In genomic region chr12:25868193-25868592, GRCh38 we compare ENCODE assay signal across 31 cellular contexts.
"Had no signal": no experiment of that assay in that cellular context is flagged by ENCODE, and none has a peak within 500 bp of the region (broad histone marks: within the 10 kb centered on the region; RNA-seq: fewer than 3 reads in every experiment).

No MANE protein-coding gene starts in this region.

- FAIRE-seq: astrocyte, bronchial epithelial cell had no signal

- DNase-seq: activated effector memory CD4-positive, alpha-beta T cell treated with anti-CD3 and anti-CD28 coated beads, Interleukin-2, amount 50 U/mL, for 16 hours; activated effector memory CD4-positive, alpha-beta T cell treated with Interleukin-2 at 50 U/mL for 16 hours; activated gamma-delta T cell; activated gamma-delta T cell treated with Interleukin-2 at 50 U/mL for 16 hours; activated naive CD4-positive, alpha-beta T cell; activated naive CD4-positive, alpha-beta T cell treated with anti-CD3 and anti-CD28 coated beads for 36 hours; activated naive CD4-positive, alpha-beta T cell treated with anti-CD3 and anti-CD28 coated beads, Interleukin-2, amount 10 ng/mL, durations not matched to agents 7 days and 5 days; activated naive CD4-positive, alpha-beta T cell treated with anti-CD3 and anti-CD28 coated beads, Interleukin-2, amount 50 U/mL, for 16 hours; activated naive CD4-positive, alpha-beta T cell treated with Interleukin-2 at 50 U/mL for 16 hours; activated naive CD8-positive, alpha-beta T cell treated with anti-CD3 and anti-CD28 coated beads for 36 hours; activated naive CD8-positive, alpha-beta T cell treated with anti-CD3 and anti-CD28 coated beads, Interleukin-2, amount 10 ng/mL, durations not matched to agents 7 days and 5 days; activated naive CD8-positive, alpha-beta T cell treated with anti-CD3 and anti-CD28 coated beads, Interleukin-2, amount 50 U/mL, for 24 hours; activated T-cell treated with anti-CD3 and anti-CD28 coated beads, Interleukin-2, amount 50 U/mL, for 24 hours; activated T-cell treated with anti-CD3 and anti-CD28 coated beads, Interleukin-2, amount 50 U/mL, for 4 hours; activated T-cell treated with anti-CD3 and anti-CD28 coated beads, Interleukin-2, amount 50 U/mL, for 48 hours; activated T-cell treated with anti-CD3 and anti-CD28 coated beads, Interleukin-2, amount 50 U/mL, for 72 hours; adrenal gland; amniotic stem cell; amygdala; anterior cingulate cortex; aorta; body of pancreas; brain microvascular endothelial cell; caudate nucleus; central memory CD4-positive, alpha-beta T cell; cerebellar nuclear complex had no signal

- H3K9me3 ChIP-seq: adrenal gland, body of pancreas, breast epithelium had no signal

- H3K36me3 ChIP-seq: adrenal gland, ascending aorta, brain microvascular endothelial cell, breast epithelium, cardiac muscle cell had no signal

- H3K4me1 ChIP-seq: adrenal gland, ascending aorta, body of pancreas, breast epithelium had no signal

- H3K27ac ChIP-seq: adrenal gland, ascending aorta, body of pancreas, brain microvascular endothelial cell, breast epithelium, cardiac muscle cell had no signal

- H3K27me3 ChIP-seq: adrenal gland, ascending aorta, body of pancreas, brain microvascular endothelial cell, breast epithelium, cardiac muscle cell had no signal

- H3K4me3 ChIP-seq: adrenal gland, ascending aorta, body of pancreas, breast epithelium, cardiac muscle cell had no signal
